ENCODE assay signal across 18 cellular contexts in the genomic region with DNA sequence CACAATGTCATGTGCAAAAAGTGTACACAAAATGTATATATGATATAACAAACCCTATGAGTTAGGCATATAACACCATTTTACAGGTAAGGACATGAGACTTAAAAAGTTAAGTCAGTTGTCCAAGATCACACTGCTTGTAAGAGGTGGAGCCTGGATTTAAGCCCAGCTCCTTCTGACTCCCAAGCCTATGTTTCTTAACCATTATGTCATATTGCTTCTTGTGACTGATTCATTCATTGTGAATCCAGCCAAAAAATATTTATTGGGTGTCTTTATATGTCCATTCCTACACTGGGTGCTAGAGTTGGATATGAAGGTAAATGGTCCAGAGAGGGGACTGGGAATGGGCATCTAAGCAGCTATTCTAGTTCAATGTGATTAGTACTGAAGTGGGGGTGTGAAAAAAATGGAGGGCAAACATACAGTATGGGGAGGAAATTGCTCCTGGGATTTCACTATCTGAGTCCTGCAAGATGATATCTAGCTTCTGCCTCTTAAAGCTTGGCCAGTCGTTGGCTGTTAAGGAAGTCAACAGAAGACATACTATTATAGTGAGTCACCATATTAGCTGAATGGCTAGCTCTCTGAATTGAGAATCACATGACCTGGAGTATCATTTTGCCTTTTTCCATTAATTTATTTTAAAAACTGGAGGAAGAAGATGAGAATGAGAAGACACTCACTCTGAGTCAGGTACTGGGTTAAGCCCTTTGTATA. TPM values are rescaled to one million over a fixed set of nuclear protein-coding genes. Genes with fewer than 3 reads are reported as not detected.
DNase-seq lines count a peak whose midpoint lies in the region; ATAC-seq, FAIRE-seq and TF ChIP-seq lines count a peak whose summit lies in the region.
"Had no signal": no experiment of that assay in that cellular context is flagged by ENCODE, and none has a peak within 500 bp of the region (broad histone marks: within the 10 kb centered on the region; RNA-seq: fewer than 3 reads in every experiment).

No MANE protein-coding gene starts in this region.

- H3K4me3 ChIP-seq in bronchial epithelial cell (ENCODE audit: low read depth, low read length), result no peak overlapping the region
- H3K4me3 ChIP-seq: BLaER1, esophagus muscularis mucosa, SJSA1 had no signal

- no peak for ATAC-seq in GM18861 (IDR thresholded peaks at IDR 0.05; ENCODE audit: unreplicated experiment)
- ATAC-seq: right cardiac atrium had no signal

- TF ChIP-seq CTCF in bronchial epithelial cell (IDR thresholded peaks at IDR 0.05; ENCODE audit: insufficient read depth, low read length, severe bottlenecking), result no peak

- FAIRE-seq in bronchial epithelial cell (lab: Jason Lieb, UNC), result no peak

- no peak for TF ChIP-seq EP300 in Ishikawa (IDR thresholded peaks at IDR 0.05; ENCODE audit: borderline replicate concordance)

- no peak for TF ChIP-seq RAD21 in Ishikawa (IDR thresholded peaks at IDR 0.05; ENCODE audit: low read depth)

- no peaks in the 10 kb centered on the region for H3K36me3 ChIP-seq in bronchial epithelial cell (ENCODE audit: control insufficient read depth, insufficient read depth, low read length)
- H3K36me3 ChIP-seq: BLaER1, esophagus muscularis mucosa, SJSA1 had no signal

- no peaks in the 10 kb centered on the region for H3K27me3 ChIP-seq in bronchial epithelial cell (ENCODE audit: control insufficient read depth, insufficient read depth, low read length)
- H3K27me3 ChIP-seq: BLaER1, esophagus muscularis mucosa, SJSA1 had no signal

- peak; percentile 19 for DNase-seq in EH (ENCODE audit: low read depth)
- DNase-seq in bronchial epithelial cell (ENCODE audit: low read depth), result peak; percentile 82
- DNase-seq in renal cortical epithelial cell (ENCODE audit: low read depth), result peak; percentile 3
- DNase-seq in germinal center (ENCODE audit: low spot score), result no peak
- DNase-seq in dedifferentiated amniotic fluid mesenchymal stem cell (ENCODE audit: extremely low spot score), result no peak
- DNase-seq: activated CD4-positive, CD25-positive, alpha-beta regulatory T cell treated with anti-CD3 and anti-CD28 coated beads, Interleukin-2, amount 50 U/mL, for 72 hours; activated naive CD4-positive, alpha-beta T cell treated with anti-CD3 and anti-CD28 coated beads, Interleukin-2, amount 10 ng/mL, durations not matched to agents 7 days and 5 days; dermis blood vessel endothelial cell; hippocampal formation; Kasumi-1; NCI-H1436 treated with DMSO at 0.1 percent for 48 hours; right cardiac atrium had no signal

TF ChIP-seq in Ishikawa, 13 proteins besides CTCF, POLR2A, EP300 and RAD21:
- TF ChIP-seq EGR1 (IDR thresholded peaks at IDR 0.05) (no peak), TEAD4 (IDR thresholded peaks at IDR 0.05) (no peak), ZBTB7A (IDR thresholded peaks at IDR 0.05; ENCODE audit: low read depth) (no peak), USF1 (IDR thresholded peaks at IDR 0.05) (peak; percentile 28; the same call in 1 of the 2 replicates)

RNA-seq across cellular contexts. Expression of gene PAX9, which starts 28.8 kb away (rescaled TPM):
- 9.7 and 18.4 TPM in 2 replicates for total RNA-seq in bronchial epithelial cell
- under 0.01 TPM in 1 of 2 replicates, not detected in the other for total RNA-seq in renal cortical epithelial cell
- total RNA-seq: dermis blood vessel endothelial cell; right cardiac atrium; T-helper 2 cell treated with Interferon-gamma antibody and Interleukin-4, amounts not matched to agents 100 ng/mL and 5 ng/mL, for 36 hours had no signal

Comparison
In these comparisons a context has a peak if more than half of its experiments do, and no peak if none do; other contexts are left out.
1. DNase-seq: peak in EH (single experiment), bronchial epithelial cell (single experiment) and renal cortical epithelial cell (single experiment); none in germinal center (single experiment) and dedifferentiated amniotic fluid mesenchymal stem cell (single experiment).
2. RNA of gene PAX9, which starts 28.8 kb away (total RNA-seq): 9.7 to 18.4 TPM in bronchial epithelial cell; under 0.01 TPM in renal cortical epithelial cell; every median in the first group is over 10 times any median in the second.